29 cellular contexts compared by ENCODE assay signal in genomic region chr11:31722754-31723153, GRCh38.
"Had no signal": no experiment of that assay in that cellular context is flagged by ENCODE, and none has a peak within 500 bp of the region (broad histone marks: within the 10 kb centered on the region; RNA-seq: fewer than 3 reads in every experiment).

No MANE protein-coding gene starts in this region.

- H3K9me3 ChIP-seq: ascending aorta, breast epithelium, colonic mucosa, heart left ventricle had no signal

- ATAC-seq: activated naive CD4-positive, alpha-beta T cell treated with anti-CD3 and anti-CD28 coated beads, Interleukin-2, amount 50 U/mL, for 72 hours; activated T-cell treated with anti-CD3 and anti-CD28 coated beads, Interleukin-2, amount 50 U/mL, for 72 hours; esophagus mucosa; heart left ventricle had no signal

- H3K27me3 Mint-ChIP-seq: activated CD4-positive, alpha-beta memory T cell treated with anti-CD3 and anti-CD28 coated beads, Interleukin-2, amount 10 ng/mL, durations not matched to agents 7 days and 5 days; activated CD4-positive, alpha-beta T cell treated with anti-CD3 and anti-CD28 coated beads, Interleukin-2, amount 10 ng/mL, durations not matched to agents 24 days and 14 days; activated naive CD4-positive, alpha-beta T cell treated with anti-CD3 and anti-CD28 coated beads, Interleukin-2, amount 10 ng/mL, durations not matched to agents 7 days and 5 days; activated naive CD8-positive, alpha-beta T cell treated with anti-CD3 and anti-CD28 coated beads, Interleukin-2, amount 10 ng/mL, durations not matched to agents 7 days and 5 days; activated T-cell treated with anti-CD3 and anti-CD28 coated beads, Interleukin-2, amount 50 U/mL, for 24 hours; brain; dendritic cell treated with granulocyte-macrophage colony-stimulating factor and Interleukin-4, amounts not matched to agents 40 ng/mL and 50 ng/mL, for 4 days had no signal

- H3K27ac ChIP-seq: ascending aorta, breast epithelium, cardiac muscle cell, colonic mucosa, dorsolateral prefrontal cortex, heart left ventricle had no signal

- H3K4me3 ChIP-seq: ascending aorta, breast epithelium, cardiac muscle cell, colonic mucosa, dorsolateral prefrontal cortex, heart left ventricle had no signal

- H3K4me1 ChIP-seq: ascending aorta, breast epithelium, colonic mucosa, heart left ventricle had no signal

- H3K36me3 Mint-ChIP-seq: activated naive CD4-positive, alpha-beta T cell treated with anti-CD3 and anti-CD28 coated beads, Interleukin-2, amount 10 ng/mL, durations not matched to agents 7 days and 5 days had no signal

- H3K9me3 Mint-ChIP-seq: activated CD4-positive, alpha-beta memory T cell treated with anti-CD3 and anti-CD28 coated beads, Interleukin-2, amount 10 ng/mL, durations not matched to agents 7 days and 5 days; activated CD4-positive, alpha-beta T cell treated with anti-CD3 and anti-CD28 coated beads, Interleukin-2, amount 10 ng/mL, durations not matched to agents 24 days and 14 days; activated naive CD4-positive, alpha-beta T cell treated with anti-CD3 and anti-CD28 coated beads, Interleukin-2, amount 10 ng/mL, durations not matched to agents 7 days and 5 days; activated naive CD8-positive, alpha-beta T cell treated with anti-CD3 and anti-CD28 coated beads, Interleukin-2, amount 10 ng/mL, durations not matched to agents 7 days and 5 days; activated T-cell treated with anti-CD3 and anti-CD28 coated beads, Interleukin-2, amount 50 U/mL, for 24 hours; activated T-cell treated with anti-CD3 and anti-CD28 coated beads, Interleukin-2, amount 50 U/mL, for 72 hours; brain; dendritic cell treated with granulocyte-macrophage colony-stimulating factor and Interleukin-4, amounts not matched to agents 40 ng/mL and 50 ng/mL, for 4 days; endodermal cell had no signal

- H3K27me3 ChIP-seq: ascending aorta, breast epithelium, colonic mucosa, dorsolateral prefrontal cortex, heart left ventricle had no signal

- FAIRE-seq: frontal cortex had no signal

- DNase-seq: activated CD4-positive, alpha-beta memory T cell treated with anti-CD3 and anti-CD28 coated beads, Interleukin-2, amount 10 ng/mL, durations not matched to agents 7 days and 5 days; activated CD4-positive, alpha-beta T cell treated with anti-CD3 and anti-CD28 coated beads, Interleukin-2, amount 10 ng/mL, durations not matched to agents 24 days and 14 days; activated CD4-positive, alpha-beta T cell treated with anti-CD3 and anti-CD28 coated beads, Interleukin-2, amount 50 U/mL, for 4 hours; activated CD8-positive, alpha-beta memory T cell treated with anti-CD3 and anti-CD28 coated beads, Interleukin-2, amount 50 U/mL, for 48 hours; activated gamma-delta T cell; activated naive CD4-positive, alpha-beta T cell; activated naive CD4-positive, alpha-beta T cell treated with anti-CD3 and anti-CD28 coated beads, Interleukin-2, amount 10 ng/mL, durations not matched to agents 7 days and 5 days; activated naive CD8-positive, alpha-beta T cell treated with anti-CD3 and anti-CD28 coated beads, Interleukin-2, amount 10 ng/mL, durations not matched to agents 7 days and 5 days; activated T-cell treated with anti-CD3 and anti-CD28 coated beads for 4 hours; activated T-cell treated with anti-CD3 and anti-CD28 coated beads, Interleukin-2, amount 50 U/mL, for 24 hours; activated T-cell treated with anti-CD3 and anti-CD28 coated beads, Interleukin-2, amount 50 U/mL, for 72 hours; central memory CD4-positive, alpha-beta T cell; cerebellar nuclear complex; colonic mucosa; dorsolateral prefrontal cortex; effector memory CD4-positive, alpha-beta T cell; endodermal cell; foreskin fibroblast; glutamatergic neuron; heart left ventricle; T-helper 2 cell had no signal

- H3K36me3 ChIP-seq: ascending aorta, breast epithelium, cardiac muscle cell, colonic mucosa had no signal

- H3K27ac Mint-ChIP-seq: activated CD4-positive, alpha-beta memory T cell treated with anti-CD3 and anti-CD28 coated beads, Interleukin-2, amount 10 ng/mL, durations not matched to agents 7 days and 5 days; activated CD4-positive, alpha-beta T cell treated with anti-CD3 and anti-CD28 coated beads, Interleukin-2, amount 10 ng/mL, durations not matched to agents 24 days and 14 days; activated naive CD4-positive, alpha-beta T cell treated with anti-CD3 and anti-CD28 coated beads, Interleukin-2, amount 10 ng/mL, durations not matched to agents 7 days and 5 days; activated naive CD4-positive, alpha-beta T cell treated with anti-CD3 and anti-CD28 coated beads, Interleukin-2, amount 50 U/mL, for 72 hours; activated naive CD8-positive, alpha-beta T cell treated with anti-CD3 and anti-CD28 coated beads, Interleukin-2, amount 10 ng/mL, durations not matched to agents 7 days and 5 days; activated T-cell treated with anti-CD3 and anti-CD28 coated beads, Interleukin-2, amount 50 U/mL, for 24 hours; activated T-cell treated with anti-CD3 and anti-CD28 coated beads, Interleukin-2, amount 50 U/mL, for 72 hours; brain; dendritic cell treated with granulocyte-macrophage colony-stimulating factor and Interleukin-4, amounts not matched to agents 40 ng/mL and 50 ng/mL, for 4 days; endodermal cell had no signal

- H3K4me3 Mint-ChIP-seq: activated CD4-positive, alpha-beta memory T cell treated with anti-CD3 and anti-CD28 coated beads, Interleukin-2, amount 10 ng/mL, durations not matched to agents 7 days and 5 days; activated CD4-positive, alpha-beta T cell treated with anti-CD3 and anti-CD28 coated beads, Interleukin-2, amount 10 ng/mL, durations not matched to agents 24 days and 14 days; activated naive CD4-positive, alpha-beta T cell treated with anti-CD3 and anti-CD28 coated beads, Interleukin-2, amount 10 ng/mL, durations not matched to agents 7 days and 5 days; activated naive CD8-positive, alpha-beta T cell treated with anti-CD3 and anti-CD28 coated beads, Interleukin-2, amount 10 ng/mL, durations not matched to agents 7 days and 5 days; activated T-cell treated with anti-CD3 and anti-CD28 coated beads, Interleukin-2, amount 50 U/mL, for 24 hours; activated T-cell treated with anti-CD3 and anti-CD28 coated beads, Interleukin-2, amount 50 U/mL, for 72 hours; brain; dendritic cell treated with granulocyte-macrophage colony-stimulating factor and Interleukin-4, amounts not matched to agents 40 ng/mL and 50 ng/mL, for 4 days; endodermal cell had no signal
